7 cellular contexts compared by ENCODE assay signal in genomic region chr6:166627875-166628849, GRCh38. TPM values are rescaled to one million over a fixed set of nuclear protein-coding genes. Genes with fewer than 3 reads are reported as not detected.
A peak's percentile ranks its signal among the peaks of the same experiment; 100 is the strongest.
DNase-seq lines count a peak whose midpoint lies in the region; ATAC-seq lines count a peak whose summit lies in the region.

No MANE protein-coding gene starts in this region.

- H3K27ac ChIP-seq in cingulate gyrus (ENCODE audit: low read depth, low read length): peak overlapping the region; percentile 88

- ATAC-seq in GM18520 (IDR thresholded peaks at IDR 0.05; ENCODE audit: unreplicated experiment) (peak; percentile 17), HG02938 (IDR thresholded peaks at IDR 0.05; ENCODE audit: unreplicated experiment) (peak; percentile 22), left lobe of liver (peak; percentile 42)
- ATAC-seq in activated CD4-positive, CD25-positive, alpha-beta regulatory T cell treated with anti-CD3 and anti-CD28 coated beads, Interleukin-2, amount 50 U/mL, for 24 hours: peak; percentile 3 to 8

- DNase-seq in NCI-H2081 (lab: John Stamatoyannopoulos, UW): peak; percentile 44 to 63
- peak; percentile 75 for DNase-seq in left lobe of liver (ENCODE audit: low spot score)
- peak; percentile 23 to 32 for DNase-seq in stimulated activated CD4-positive, alpha-beta T cell treated with anti-CD3 and anti-CD28 coated beads, Interleukin-2, amount 100 ng/mL, for 48 hours

RNA-seq across cellular contexts. Expression of gene RPS6KA2, which starts 1.1 kb away (rescaled TPM):
- total RNA-seq in left lobe of liver: 12.4 TPM

RNA-seq across cellular contexts. Expression of gene RAMACL, which starts 41.7 kb away (rescaled TPM):
- total RNA-seq in left lobe of liver: 0.28 TPM

Comparison
In these comparisons a context has a peak if more than half of its experiments do, and no peak if none do; other contexts are left out.
1. Peak in every context shown above with its lines: DNase-seq, ATAC-seq and H3K27ac ChIP-seq.